2 cellular contexts compared by ENCODE assay signal in the genomic region with DNA sequence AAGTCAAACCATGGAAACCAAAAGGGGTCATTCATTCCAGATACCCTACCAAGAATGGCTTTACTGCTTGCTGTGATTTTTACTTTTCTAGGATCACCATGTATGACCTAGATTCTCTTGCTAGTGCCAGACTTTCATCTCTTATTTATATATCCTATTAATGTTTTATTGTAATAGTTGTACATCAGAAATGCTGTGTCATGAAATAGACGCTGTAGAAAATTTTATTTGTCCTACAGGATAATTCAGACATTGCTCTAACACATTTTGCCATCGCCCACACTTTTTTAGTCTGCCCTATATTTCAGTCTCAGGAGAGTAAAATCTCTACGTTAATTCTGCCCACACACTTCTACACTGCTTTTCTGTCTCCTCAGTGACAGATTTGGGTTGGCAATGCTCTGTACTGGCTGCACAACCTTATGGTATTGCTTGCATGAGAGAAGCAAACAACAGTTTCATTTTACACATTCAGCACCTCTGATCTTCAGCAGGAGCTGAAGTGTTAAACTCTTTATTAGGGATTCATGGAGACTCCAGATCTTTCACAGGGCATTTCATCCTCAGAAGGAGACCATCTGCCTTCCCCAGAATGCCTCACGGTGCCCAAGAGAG.
TF ChIP-seq lines count a peak whose summit lies in the region.

No MANE protein-coding gene starts in this region.

TF ChIP-seq in HepG2, 621 proteins besides CTCF, POLR2A, EP300 and RAD21:
- TF ChIP-seq NFE2L2 (IDR thresholded peaks at IDR 0.05; ENCODE audit: low read length) (peak; percentile 25; the same call in 1 of the 2 replicates), MAFK (conservative IDR thresholded peaks at IDR 0.05 in 1 of 2, IDR thresholded peaks at IDR 0.05 in 1 of 2; ENCODE audit: low read length in 2 of 2) (peak; percentile 24 to 68; a peak in 3 of 4 replicates), NPAS2 (CRISPR knock-in tag; IDR thresholded peaks at IDR 0.05; ENCODE audit: borderline replicate concordance) (no peak), MAFF (IDR thresholded peaks at IDR 0.05; ENCODE audit: low read depth, low read length) (peak; percentile 51; the same call in 1 of the 2 replicates)

TF ChIP-seq in H1, 55 proteins besides CTCF, POLR2A, EP300 and RAD21:
- no peak for TF ChIP-seq ASH2L (IDR thresholded peaks at IDR 0.05; ENCODE audit: low read length)
- no peak for TF ChIP-seq SIN3A (conservative IDR thresholded peaks at IDR 0.05 in 1 of 2, IDR thresholded peaks at IDR 0.05 in 1 of 2; ENCODE audit: low read depth in 1 of 2, low read length in 2 of 2)
- TF ChIP-seq BRCA1 (IDR thresholded peaks at IDR 0.05; ENCODE audit: low read depth, low read length): no peak
- no peak for TF ChIP-seq RNF2 (IDR thresholded peaks at IDR 0.05; ENCODE audit: borderline replicate concordance, low read depth, low read length, missing control alignments, poor library complexity, severe bottlenecking)
- no peak for TF ChIP-seq SUZ12 (IDR thresholded peaks at IDR 0.05; ENCODE audit: low read length)
